In the genomic region with DNA sequence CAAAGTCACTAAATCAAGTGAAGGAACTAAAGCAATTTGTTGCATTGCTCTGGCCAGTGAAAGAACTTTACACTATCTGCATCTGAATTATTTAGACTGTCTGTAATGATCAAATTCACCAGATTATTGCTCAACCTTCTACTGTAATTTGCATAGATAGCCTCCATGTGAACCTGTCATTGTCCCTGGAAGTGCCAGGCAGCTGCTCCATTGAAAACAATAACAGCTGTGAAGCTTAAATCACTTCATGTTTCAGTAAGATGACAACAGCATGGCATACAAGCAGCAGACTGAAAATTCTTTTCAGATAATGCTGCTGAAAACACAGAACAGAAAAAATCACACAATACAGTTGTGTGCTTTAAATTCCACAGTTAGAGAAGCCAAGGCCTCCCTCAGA, we compare ENCODE assay signal across 23 cellular contexts.
A peak's percentile ranks its signal among the peaks of the same experiment; 100 is the strongest.
DNase-seq lines count a peak whose midpoint lies in the region; ATAC-seq and TF ChIP-seq lines count a peak whose summit lies in the region.
"Had no signal": no experiment of that assay in that cellular context is flagged by ENCODE, and none has a peak within 500 bp of the region (broad histone marks: within the 10 kb centered on the region; RNA-seq: fewer than 3 reads in every experiment).

No MANE protein-coding gene starts in this region.

- H3K9me3 ChIP-seq in HEK293 (ENCODE audit: control insufficient read depth, insufficient read depth, low read depth, low read length) (no peaks in the 10 kb centered on the region), right lobe of liver (no peaks in the 10 kb centered on the region), heart left ventricle (no peaks in the 10 kb centered on the region)
- H3K9me3 ChIP-seq: uterus had no signal

- CTCF ChIA-PET in HEK293 (lab: Yijun Ruan, JAX) = no interaction called here

- no peak overlapping the region for H3K4me3 ChIP-seq in AG09309 (ENCODE audit: control insufficient read depth, low read depth, low read length)
- H3K4me3 ChIP-seq in HEK293 (ENCODE audit: low read depth, low read length) = no peak overlapping the region
- H3K4me3 ChIP-seq in right lobe of liver = no peak overlapping the region
- H3K4me3 ChIP-seq in heart left ventricle = no peak overlapping the region
- H3K4me3 ChIP-seq: uterus had no signal

- no peak for TF ChIP-seq CTCF in AG09309 (IDR thresholded peaks at IDR 0.05; ENCODE audit: control insufficient read depth, insufficient read depth, low read depth, low read length, missing control alignments)
- no peak for TF ChIP-seq CTCF in HEK293 (tag by site-specific recombination; IDR thresholded peaks at IDR 0.05)
- no peak for TF ChIP-seq CTCF in right lobe of liver (IDR thresholded peaks at IDR 0.05)
- TF ChIP-seq CTCF in heart left ventricle (IDR thresholded peaks at IDR 0.05) = no peak

- H3K27ac ChIP-seq in HEK293 (ENCODE audit: extremely low read depth, low read depth, low read length) (no peak overlapping the region), right lobe of liver (no peak overlapping the region), heart left ventricle (no peak overlapping the region)
- H3K27ac ChIP-seq: uterus had no signal

- TF ChIP-seq POLR2A in right lobe of liver (IDR thresholded peaks at IDR 0.05) (no peak), heart left ventricle (IDR thresholded peaks at IDR 0.05) (no peak)

- no peak for ATAC-seq in right lobe of liver
- ATAC-seq in GM19023 (IDR thresholded peaks at IDR 0.05; ENCODE audit: unreplicated experiment) = no peak
- no peak for ATAC-seq in heart left ventricle
- ATAC-seq in GM21529 (IDR thresholded peaks at IDR 0.05; ENCODE audit: unreplicated experiment) = no peak
- ATAC-seq: natural killer cell treated with Interleukin-12 subunit alpha and Interleukin-12 subunit beta and Interleukin-15 and Interleukin-18, amount 100 ng/mL, for 72 hours had no signal

- DNase-seq in AG09309 (ENCODE audit: low read depth) (peak; percentile 27), NCI-H774 (lab: John Stamatoyannopoulos, UW) (peak; percentile 83), myocyte (ENCODE audit: low read depth) (peak; percentile 84), right lobe of liver (no peak), heart left ventricle (no peak)
- DNase-seq: activated CD4-positive, alpha-beta T cell treated with anti-CD3 and anti-CD28 coated beads, Interleukin-2, amount 50 U/mL, for 1 hour; activated CD8-positive, alpha-beta memory T cell treated with anti-CD3 and anti-CD28 coated beads, Interleukin-2, amount 50 U/mL, for 4 hours; activated gamma-delta T cell; amniotic stem cell; CD4-positive, alpha-beta T cell; DND-41; KBM-7; MV-4-11; NCI-H2227 treated with DMSO at 0.1 percent for 48 hours; Right ventricle myocardium superior; stimulated activated CD4-positive, alpha-beta T cell treated with anti-CD3 and anti-CD28 coated beads, Interleukin-12 subunit alpha, Interleukin-12 subunit beta, amount 100 ng/mL, for 4 hours; substantia nigra; T-helper 1 cell; uterus had no signal

- POLR2A ChIA-PET in HEK293 (lab: Yijun Ruan, JAX) = no interaction called here

- H3K4me1 ChIP-seq in HEK293 (ENCODE audit: control insufficient read depth, insufficient read depth, low read length) = 0 out of 2 replicates have a peak, but pooled peaks cover 2% of the 10 kb centered on the region
- no peaks in the 10 kb centered on the region for H3K4me1 ChIP-seq in right lobe of liver
- no peaks in the 10 kb centered on the region for H3K4me1 ChIP-seq in heart left ventricle
- H3K4me1 ChIP-seq: uterus had no signal

- no peaks in the 10 kb centered on the region for H3K27me3 ChIP-seq in right lobe of liver
- H3K27me3 ChIP-seq in heart left ventricle = no peaks in the 10 kb centered on the region
- H3K27me3 ChIP-seq: uterus had no signal

- H3K36me3 ChIP-seq in HEK293 (ENCODE audit: control insufficient read depth in 2 of 2, insufficient read depth in 1 of 2, low read length in 2 of 2) = no peaks in the 10 kb centered on the region
- no peaks in the 10 kb centered on the region for H3K36me3 ChIP-seq in right lobe of liver
- H3K36me3 ChIP-seq in heart left ventricle = no peaks in the 10 kb centered on the region
- H3K36me3 ChIP-seq: uterus had no signal

- intact Hi-C loops in right lobe of liver (cut with DNase I) = no loop called here
- intact Hi-C loops in heart left ventricle (cut with DNase I) = no loop called here

TF ChIP-seq in HEK293, 187 proteins besides CTCF, POLR2A, EP300 and RAD21:
- TF ChIP-seq, protein P1, sequence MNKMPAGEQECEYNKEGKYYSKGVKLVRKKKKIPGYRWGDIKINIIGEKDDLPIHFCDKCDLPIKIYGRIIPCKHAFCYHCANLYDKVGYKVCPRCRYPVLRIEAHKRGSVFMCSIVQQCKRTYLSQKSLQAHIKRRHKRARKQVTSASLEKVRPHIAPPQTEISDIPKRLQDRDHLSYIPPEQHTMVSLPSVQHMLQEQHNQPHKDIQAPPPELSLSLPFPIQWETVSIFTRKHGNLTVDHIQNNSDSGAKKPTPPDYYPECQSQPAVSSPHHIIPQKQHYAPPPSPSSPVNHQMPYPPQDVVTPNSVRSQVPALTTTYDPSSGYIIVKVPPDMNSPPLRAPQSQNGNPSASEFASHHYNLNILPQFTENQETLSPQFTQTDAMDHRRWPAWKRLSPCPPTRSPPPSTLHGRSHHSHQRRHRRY (tag by site-specific recombination; IDR thresholded peaks at IDR 0.05) = no peak
- TF ChIP-seq ZNF596 (tag by site-specific recombination; IDR thresholded peaks at IDR 0.05) = no peak
- 0 out of 2 replicates have a peak, but pooled peaks have one; percentile 30 for TF ChIP-seq ZNF335 (tag by site-specific recombination; conservative IDR thresholded peaks at IDR 0.05)
- no peak for TF ChIP-seq ZNF133 (tag by site-specific recombination; IDR thresholded peaks at IDR 0.05)
- TF ChIP-seq FEZF1 (tag by site-specific recombination; IDR thresholded peaks at IDR 0.05) = no peak
- no peak for TF ChIP-seq ZNF571 (tag by site-specific recombination; IDR thresholded peaks at IDR 0.05)
TF ChIP-seq in HEK293: peak in this region for 1.

Comparison
In these comparisons a context has a peak if more than half of its experiments do, and no peak if none do; other contexts are left out.
1. DNase-seq: peak in AG09309 (single experiment), NCI-H774 (single experiment) and myocyte (single experiment); none in right lobe of liver (0 of 3) and heart left ventricle (0 of 5).